In the genomic region with DNA sequence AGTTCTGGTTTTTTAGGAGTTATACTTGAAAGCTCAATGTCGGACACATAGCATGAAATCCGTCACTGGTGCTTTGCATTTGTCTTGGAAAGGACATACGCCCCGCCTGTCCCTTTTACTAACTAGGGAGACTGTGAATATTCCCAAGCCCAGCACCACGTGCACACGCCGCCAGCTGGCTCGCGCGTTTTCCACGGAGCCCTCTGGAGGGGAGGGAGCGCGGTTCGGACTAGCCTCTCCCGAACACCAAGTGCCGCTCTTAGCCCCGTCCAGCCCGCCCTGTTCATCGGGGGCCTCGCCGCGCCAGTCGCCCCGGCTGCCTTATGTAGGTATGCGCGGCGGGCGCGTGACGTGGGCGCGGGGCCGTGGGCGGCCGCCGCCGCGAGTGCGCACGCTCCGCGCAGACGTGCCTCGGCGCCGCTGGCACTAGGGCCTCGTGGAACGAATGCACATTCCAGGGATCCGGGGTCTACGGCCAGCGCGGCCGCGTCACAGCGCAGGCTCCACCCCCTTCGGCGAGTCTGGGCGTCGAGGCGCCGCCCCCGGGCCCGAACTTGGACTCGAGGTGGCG, we compare ENCODE assay signal across 8 cellular contexts. TPM values are rescaled to one million over a fixed set of nuclear protein-coding genes. Genes with fewer than 3 reads are reported as not detected.
DNase-seq lines count a peak whose midpoint lies in the region; ATAC-seq, FAIRE-seq and TF ChIP-seq lines count a peak whose summit lies in the region.

No MANE protein-coding gene starts in this region.

- H3K4me1 ChIP-seq in pancreas (peaks cover 29 to 37% (median 35%) of the 10 kb centered on the region in 3 donors), tibial nerve (peaks cover 0 to 52% (median 33%) of the 10 kb centered on the region in 4 donors)

- peak overlapping the region; percentile 61 for H3K4me3 ChIP-seq in SU-DHL-6 (ENCODE audit: insufficient read depth, low read length, poor library complexity, severe bottlenecking)
- H3K4me3 ChIP-seq in pancreas: peak overlapping the region; percentile 13 to 96 (median 44)
- peak overlapping the region; percentile 47 to 69 (median 66) for H3K4me3 ChIP-seq in tibial nerve

- DNase-seq in GM12892 (ENCODE audit: insufficient read length) (peak; percentile 67), NCI-H1417 (lab: John Stamatoyannopoulos, UW) (peak; percentile 78 to 98 (median 96)), Right ventricle myocardium inferior (ENCODE audit: missing footprints) (peak; percentile 97), pancreas (peak; percentile 95 to 98 (median 96)), tibial nerve (ENCODE audit: low spot score in 2 of 2) (peak; percentile 88 to 93)
- DNase-seq in activated naive CD8-positive, alpha-beta T cell treated with anti-CD3 and anti-CD28 coated beads, Interleukin-2, amount 50 U/mL, for 16 hours (ENCODE audit: low read depth, low spot score): peak; percentile 75

- FAIRE-seq in GM12892 (lab: Jason Lieb, UNC): peak; percentile 82
- no peak for FAIRE-seq in pancreas (lab: Jason Lieb, UNC)

- peak overlapping the region; percentile 15 for H2AFZ ChIP-seq in SU-DHL-6 (ENCODE audit: low read depth, low read length, severe bottlenecking)

- peak overlapping the region; percentile 64 for H3K9ac ChIP-seq in SU-DHL-6 (ENCODE audit: low read length)

- TF ChIP-seq CTCF in SU-DHL-6 (IDR thresholded peaks at IDR 0.05; ENCODE audit: insufficient read depth, low read length, poor library complexity, severe bottlenecking) (no peak), pancreas (IDR thresholded peaks at IDR 0.05) (no peak), tibial nerve (IDR thresholded peaks at IDR 0.05) (peak in 1 of 5 experiments; percentile 56)

- H3K4me2 ChIP-seq in SU-DHL-6 (ENCODE audit: low read depth, low read length, poor library complexity, severe bottlenecking): peak overlapping the region; percentile 92

- 0% methylated on average over 52 to 65 of the region's 65 CpGs for WGBS in pancreas, 2 donors
- WGBS in tibial nerve, 2 donors: 0 to 2% methylated on average over 10 to 19 of the region's 65 CpGs

- peaks cover 7% of the 10 kb centered on the region; the same call in 1 of the 2 replicates for H3K36me3 ChIP-seq in SU-DHL-6 (ENCODE audit: low read length)
- peaks cover 0 to 17% (median 13%) of the 10 kb centered on the region in 3 donors for H3K36me3 ChIP-seq in pancreas
- H3K36me3 ChIP-seq in tibial nerve: peaks cover 0 to 23% (median 0%) of the 10 kb centered on the region in 3 donors

- peak; percentile 94 for TF ChIP-seq POLR2A in GM12892 (IDR thresholded peaks at IDR 0.05; ENCODE audit: low read depth, low read length)
- TF ChIP-seq POLR2A in tibial nerve (IDR thresholded peaks at IDR 0.05): peak; percentile 92 to 97

- no peaks in the 10 kb centered on the region for H3K27me3 ChIP-seq in SU-DHL-6 (ENCODE audit: low read length)
- H3K27me3 ChIP-seq in pancreas: no peaks in the 10 kb centered on the region
- no peaks in the 10 kb centered on the region for H3K27me3 ChIP-seq in tibial nerve

- no peaks in the 10 kb centered on the region for H3K9me2 ChIP-seq in SU-DHL-6 (replicated peaks; ENCODE audit: insufficient read depth, low read length)

- H3F3A ChIP-seq in SU-DHL-6 (ENCODE audit: insufficient read depth): peaks cover 36% of the 10 kb centered on the region

- H3K79me2 ChIP-seq in SU-DHL-6 (ENCODE audit: insufficient read depth, low read length): peaks cover 27% of the 10 kb centered on the region

- H4K20me1 ChIP-seq in SU-DHL-6 (ENCODE audit: low read depth, low read length): peaks cover under 1% of the 10 kb centered on the region; the same call in 1 of the 2 replicates

- intact Hi-C loops in Right ventricle myocardium inferior (cut with DNase I): loop anchor here (1.0 to 5.0 kb wide), 5 partner anchors 72 to 473 kb away; no protein-coding TSS in a partner anchor
- intact Hi-C loops in pancreas (cut with DNase I): loop anchor here in 1 of 3 donors (5.0 kb wide), 1 partner anchor 352 kb away; no protein-coding TSS in a partner anchor

- peak in 1 of 2 donors; percentile 97 for TF ChIP-seq EP300 in tibial nerve (IDR thresholded peaks at IDR 0.05)

- peak overlapping the region; percentile 85 for H3K27ac ChIP-seq in SU-DHL-6 (ENCODE audit: low read depth, low read length)
- H3K27ac ChIP-seq in pancreas: peak overlapping the region; percentile 99 to 100 (median 100)
- H3K27ac ChIP-seq in tibial nerve: peak overlapping the region; percentile 95 to 100 (median 99)

- ATAC-seq in HG02759 (IDR thresholded peaks at IDR 0.05; ENCODE audit: unreplicated experiment) (peak; percentile 54), Right ventricle myocardium inferior (peak; percentile 76), pancreas (peak; percentile 59 to 75 (median 62))

- H3K9me3 ChIP-seq in SU-DHL-6 (ENCODE audit: insufficient read depth, low read length): no peaks in the 10 kb centered on the region
- no peaks in the 10 kb centered on the region for H3K9me3 ChIP-seq in pancreas
- no peaks in the 10 kb centered on the region for H3K9me3 ChIP-seq in tibial nerve

RNA-seq across cellular contexts. Expression of gene IRF2BP2, which starts 0.7 kb away (rescaled TPM):
- 63.2 TPM for polyA plus RNA-seq in GM12892 (2012; ENCODE audit: missing spikeins)
- 116 TPM for total RNA-seq in Right ventricle myocardium inferior
- 10 to 100 TPM; 47.0 to 95.6 (median 55.0) TPM for total RNA-seq in pancreas
- polyA plus RNA-seq in pancreas: 10 to 100 TPM; 57.2 to 93.6 TPM
- total RNA-seq in tibial nerve: 100 to 1,000 TPM in 1 of 4 donors, 10 to 100 TPM in 3; 71.4 to 107 (median 93.8) TPM

Comparison
In these comparisons a context has a peak if more than half of its experiments do, and no peak if none do; other contexts are left out.
1. Peak in every context shown above with its lines: DNase-seq, ATAC-seq, H3K4me3 ChIP-seq and H3K27ac ChIP-seq.